ENCODE assay signal across 8 cellular contexts in the genomic region with DNA sequence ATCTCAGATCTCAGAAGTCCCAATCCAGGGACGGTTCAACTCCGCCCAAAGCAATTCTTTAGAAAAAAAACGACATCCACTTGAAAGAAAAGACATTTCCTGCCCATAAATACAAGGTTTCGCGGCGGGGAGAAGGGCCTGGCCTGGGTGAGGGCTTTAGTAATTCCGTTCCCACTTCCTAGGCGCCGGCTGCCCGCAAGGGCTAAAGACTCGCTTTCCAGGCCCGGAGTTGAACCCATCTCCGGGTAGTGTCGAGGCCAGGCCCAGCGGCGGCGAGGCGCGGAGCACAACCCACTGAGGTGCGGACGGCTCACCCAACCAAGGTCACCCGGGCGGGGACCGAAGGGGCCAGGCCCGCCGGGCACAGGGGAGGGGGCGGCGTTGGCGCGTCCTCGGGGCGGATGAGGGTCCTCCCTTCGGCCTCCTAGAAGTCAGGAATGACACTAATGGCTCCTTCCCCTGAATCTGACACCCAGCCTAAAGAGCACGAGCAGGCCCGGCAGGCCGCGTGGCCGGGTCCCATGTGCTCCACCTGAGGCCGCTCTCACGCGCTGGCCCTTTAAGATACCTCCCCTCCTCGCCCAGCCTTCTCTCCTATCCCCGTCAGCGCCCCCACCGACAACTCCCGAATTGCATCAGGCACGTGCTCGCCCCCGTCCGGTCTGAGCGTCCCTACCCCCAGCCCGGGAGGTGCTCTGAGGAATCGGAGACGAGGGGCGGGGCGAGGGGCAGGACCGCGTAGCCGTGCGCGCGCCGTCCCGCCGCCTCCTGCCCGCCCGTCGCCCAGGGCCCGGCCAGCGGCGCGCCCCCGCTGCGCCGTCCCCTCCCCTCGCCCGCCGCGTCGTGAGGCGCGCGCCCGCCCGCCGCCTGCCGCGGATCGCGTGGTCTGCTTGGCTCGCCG. TPM values are rescaled to one million over a fixed set of nuclear protein-coding genes. Genes with fewer than 3 reads are reported as not detected.
A peak's percentile ranks its signal among the peaks of the same experiment; 100 is the strongest.
DNase-seq lines count a peak whose midpoint lies in the region; ATAC-seq and TF ChIP-seq lines count a peak whose summit lies in the region.

No MANE protein-coding gene starts in this region.

- H4K20me1 ChIP-seq in BLaER1: peaks cover 40% of the 10 kb centered on the region

- peak overlapping the region; percentile 93 for H3K4me2 ChIP-seq in BLaER1

- H3K4me3 ChIP-seq in BLaER1 (peak overlapping the region; percentile 100), kidney epithelial cell (ENCODE audit: low read depth, low read length) (peak overlapping the region; percentile 77)

- peaks cover 40% of the 10 kb centered on the region for H3K4me1 Mint-ChIP-seq in chondrocyte (ENCODE audit: low read depth)

- H3K36me3 Mint-ChIP-seq in chondrocyte (ENCODE audit: low read depth): peaks cover 3% of the 10 kb centered on the region

- peak overlapping the region; percentile 75 for H3K4me3 Mint-ChIP-seq in chondrocyte (ENCODE audit: unreplicated experiment)

- TF ChIP-seq CTCF in chondrocyte (IDR thresholded peaks at IDR 0.05) (peak; percentile 70), kidney epithelial cell (IDR thresholded peaks at IDR 0.05; ENCODE audit: insufficient read depth, low read length, poor library complexity, severe bottlenecking) (peak; percentile 46)

- H3K27me3 Mint-ChIP-seq in chondrocyte (ENCODE audit: low read depth): no peaks in the 10 kb centered on the region

- peak overlapping the region; percentile 97 for H3K27ac Mint-ChIP-seq in chondrocyte (ENCODE audit: unreplicated experiment)

- H3K9ac ChIP-seq in BLaER1: peak overlapping the region; percentile 99

- peak; percentile 98 for DNase-seq in GM19238 (ENCODE audit: insufficient read length, low spot score)
- peak; percentile 99 for DNase-seq in NCI-H460 (ENCODE audit: extremely low read depth, low read depth)
- peak; percentile 99 to 100 for DNase-seq in activated CD4-positive, alpha-beta T cell treated with anti-CD3 and anti-CD28 coated beads for 24 hours (ENCODE audit: low read depth in 2 of 2)
- DNase-seq in chondrocyte (ENCODE audit: low spot score): peak; percentile 100
- peak; percentile 86 for DNase-seq in kidney epithelial cell (ENCODE audit: low read depth)
- DNase-seq in stimulated activated CD4-positive, alpha-beta T cell treated with anti-CD3 and anti-CD28 coated beads, Interleukin-15, amount 100 ng/mL, for 24 hours: peak; percentile 100

- H3K36me3 ChIP-seq in BLaER1 (no peaks in the 10 kb centered on the region), kidney epithelial cell (ENCODE audit: control insufficient read depth, insufficient read depth, low read length) (no peaks in the 10 kb centered on the region)

- peak overlapping the region; percentile 99 for H3K27ac ChIP-seq in BLaER1

- H3K27me3 ChIP-seq in BLaER1 (no peaks in the 10 kb centered on the region), kidney epithelial cell (ENCODE audit: control insufficient read depth, insufficient read depth, low read length) (no peaks in the 10 kb centered on the region)

- ATAC-seq in HG03439 (IDR thresholded peaks at IDR 0.05; ENCODE audit: unreplicated experiment): peak; percentile 91

- no peaks in the 10 kb centered on the region for H3K9me3 ChIP-seq in BLaER1

- no peaks in the 10 kb centered on the region for H3K9me3 Mint-ChIP-seq in chondrocyte (ENCODE audit: low read depth)

- peaks cover 35% of the 10 kb centered on the region for H3K4me1 ChIP-seq in BLaER1

RNA-seq across cellular contexts. Expression of a gene that starts 0.5 kb away (rescaled TPM):
- 79.8 and 86.0 TPM in 2 replicates for total RNA-seq in NCI-H460 (2014; rRNA removed; shearing (Covaris generic))
- 98.0 and 99.8 TPM in 2 replicates for polyA plus RNA-seq in NCI-H460 (2014; cell fraction: nucleus; rRNA removed)
- 225 to 272 TPM (median 258 TPM) in 3 replicates for total RNA-seq in chondrocyte
- total RNA-seq in kidney epithelial cell: 142 and 147 TPM in 2 replicates

Comparison
In these comparisons a context has a peak if more than half of its experiments do, and no peak if none do; other contexts are left out.
1. Peak in every context shown above with its lines: DNase-seq, ATAC-seq, H3K4me3 ChIP-seq and H3K27ac ChIP-seq.